21 cellular contexts compared by ENCODE assay signal in genomic region chr5:131677115-131677514, GRCh38.
"Had no signal": no experiment of that assay in that cellular context is flagged by ENCODE, and none has a peak within 500 bp of the region (broad histone marks: within the 10 kb centered on the region; RNA-seq: fewer than 3 reads in every experiment).

No MANE protein-coding gene starts in this region.

- H3K27me3 Mint-ChIP-seq: activated CD8-positive, alpha-beta memory T cell treated with anti-CD3 and anti-CD28 coated beads, Interleukin-2, amount 10 ng/mL, durations not matched to agents 7 days and 5 days; memory B cell; naive thymus-derived CD4-positive, alpha-beta T cell; T-cell; type B pancreatic cell had no signal

- H3K27ac Mint-ChIP-seq: activated CD8-positive, alpha-beta memory T cell treated with anti-CD3 and anti-CD28 coated beads, Interleukin-2, amount 10 ng/mL, durations not matched to agents 7 days and 5 days; activated naive CD4-positive, alpha-beta T cell treated with anti-CD3 and anti-CD28 coated beads for 36 hours; activated T-helper 2 cell treated with anti-CD3 and anti-CD28 coated beads, Interferon-gamma antibody, Interleukin-2, Interleukin-4, amounts not matched to agents 10 μg/mL and 5 μg/mL and 100 μg/mL, durations not matched to agents 14 hours and 24 hours and 36 hours; memory B cell; T-cell; type B pancreatic cell had no signal

- FAIRE-seq: islet of Langerhans had no signal

- H3K9me3 Mint-ChIP-seq: activated naive CD4-positive, alpha-beta T cell treated with anti-CD3 and anti-CD28 coated beads for 36 hours; activated T-helper 2 cell treated with anti-CD3 and anti-CD28 coated beads, Interferon-gamma antibody, Interleukin-2, Interleukin-4, amounts not matched to agents 10 μg/mL and 5 μg/mL and 100 μg/mL, durations not matched to agents 14 hours and 24 hours and 36 hours; memory B cell; T-cell; type B pancreatic cell had no signal

- ATAC-seq: activated CD4-positive, CD25-positive, alpha-beta regulatory T cell treated with anti-CD3 and anti-CD28 coated beads, Interleukin-2, amount 50 U/mL, for 24 hours; activated CD8-positive, alpha-beta memory T cell treated with anti-CD3 and anti-CD28 coated beads, Interleukin-2, amount 10 ng/mL, durations not matched to agents 7 days and 5 days; body of pancreas; left lung; mucosa of descending colon; naive thymus-derived CD4-positive, alpha-beta T cell; T-cell had no signal

- H3K4me3 Mint-ChIP-seq: activated CD8-positive, alpha-beta memory T cell treated with anti-CD3 and anti-CD28 coated beads, Interleukin-2, amount 10 ng/mL, durations not matched to agents 7 days and 5 days; activated naive CD4-positive, alpha-beta T cell treated with anti-CD3 and anti-CD28 coated beads for 36 hours; memory B cell; naive thymus-derived CD4-positive, alpha-beta T cell; T-cell; type B pancreatic cell had no signal

- H3K27me3 ChIP-seq: body of pancreas, left lung had no signal

- H3K27ac ChIP-seq: body of pancreas, coronary artery, SK-N-MC had no signal

- H3K4me3 ChIP-seq: body of pancreas, coronary artery, left lung, mucosa of descending colon, SK-N-MC had no signal

- H3K9me3 ChIP-seq: body of pancreas, left lung, mucosa of descending colon had no signal

- DNase-seq: activated CD4-positive, alpha-beta T cell treated with anti-CD3 and anti-CD28 coated beads, Interleukin-2, amount 50 U/mL, for 4 hours; activated CD8-positive, alpha-beta memory T cell treated with anti-CD3 and anti-CD28 coated beads, Interleukin-2, amount 10 ng/mL, durations not matched to agents 7 days and 5 days; activated naive CD4-positive, alpha-beta T cell treated with anti-CD3 and anti-CD28 coated beads for 36 hours; activated T-cell treated with anti-CD3 and anti-CD28 coated beads, Interleukin-2, amount 50 U/mL, for 1 hour; body of pancreas; central memory CD4-positive, alpha-beta T cell; effector CD4-positive, alpha-beta T cell; left lung; mucosa of descending colon; naive thymus-derived CD4-positive, alpha-beta T cell; stimulated activated CD4-positive, alpha-beta T cell treated with anti-CD3 and anti-CD28 coated beads, Interleukin-2, amount 100 ng/mL, for 48 hours; stimulated activated naive CD4-positive, alpha-beta T cell treated with Interleukin-2 at 50 U/mL for 16 hours; T-cell; T-helper 9 cell had no signal
